23 cellular contexts compared by ENCODE assay signal in the genomic region with DNA sequence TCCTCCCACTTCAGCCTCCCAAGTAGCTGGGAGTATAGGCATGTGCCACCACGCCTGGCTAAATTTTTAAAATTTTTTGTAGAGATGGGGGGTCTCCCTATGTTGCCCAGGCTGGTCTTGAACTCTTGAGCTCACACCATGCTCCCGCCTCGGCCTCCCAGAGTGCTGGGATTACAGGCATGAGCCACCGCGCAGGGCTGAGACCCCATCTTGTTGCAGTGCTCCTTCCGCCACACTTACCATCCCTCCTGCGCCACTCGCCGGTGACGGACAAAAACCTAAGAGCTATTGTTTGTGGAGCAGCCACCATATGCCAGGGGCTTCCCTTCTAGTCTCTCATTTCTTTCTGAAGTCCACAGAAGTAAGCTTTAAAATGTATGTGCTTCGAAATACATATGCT. TPM values are rescaled to one million over a fixed set of nuclear protein-coding genes. Genes with fewer than 3 reads are reported as not detected.
"Had no signal": no experiment of that assay in that cellular context is flagged by ENCODE, and none has a peak within 500 bp of the region (broad histone marks: within the 10 kb centered on the region; RNA-seq: fewer than 3 reads in every experiment).

No MANE protein-coding gene starts in this region.

- H3K27ac ChIP-seq: ascending aorta, Peyer's patch, RWPE1, VCaP had no signal

- H3K4me3 Mint-ChIP-seq: activated CD4-positive, alpha-beta memory T cell treated with anti-CD3 and anti-CD28 coated beads, Interleukin-2, amount 10 ng/mL, durations not matched to agents 7 days and 5 days; activated CD4-positive, alpha-beta T cell treated with anti-CD3 and anti-CD28 coated beads for 36 hours; activated naive CD4-positive, alpha-beta T cell treated with anti-CD3 and anti-CD28 coated beads, Interleukin-2, amount 50 U/mL, for 24 hours; activated T-cell treated with anti-CD3 and anti-CD28 coated beads, Interleukin-2, amount 50 U/mL, for 24 hours; activated T-helper 1 cell treated with anti-CD3 and anti-CD28 coated beads, Interleukin-12 subunit alpha, Interleukin-12 subunit beta, Interleukin-2, Interleukin-4 antibody, amounts not matched to agents 30 ng/mL and 10 ng/mL and 1 ng/mL, durations not matched to agents 14 hours and 24 hours and 36 hours; brain; T-helper 1 cell treated with Interleukin-12 subunit alpha and Interleukin-12 subunit beta and Interleukin-4 antibody, amounts not matched to agents 30 μg/mL and 1 μg/mL, for 36 hours had no signal

- H3K4me1 ChIP-seq: ascending aorta, Peyer's patch had no signal

- DNase-seq: activated CD4-positive, alpha-beta T cell treated with anti-CD3 and anti-CD28 coated beads for 36 hours; activated CD4-positive, alpha-beta T cell treated with anti-CD3 and anti-CD28 coated beads, Interleukin-2, amount 50 U/mL, for 1 hour; activated gamma-delta T cell treated with Interleukin-2 at 50 U/mL for 16 hours; activated T-cell treated with anti-CD3 and anti-CD28 coated beads, Interleukin-2, amount 50 U/mL, for 24 hours; Karpas-422; MM.1S; NCI-H1105; NCI-H1436; NCI-H1694 treated with DMSO at 0.1 percent for 48 hours; NCI-H2029 treated with DMSO at 0.1 percent for 48 hours; NCI-H446; NCI-H524; Peyer's patch; SHP77 treated with DMSO at 0.1 percent for 48 hours; T1000 had no signal

- H3K9me3 Mint-ChIP-seq: activated CD4-positive, alpha-beta memory T cell treated with anti-CD3 and anti-CD28 coated beads, Interleukin-2, amount 10 ng/mL, durations not matched to agents 7 days and 5 days; activated naive CD4-positive, alpha-beta T cell treated with anti-CD3 and anti-CD28 coated beads, Interleukin-2, amount 50 U/mL, for 24 hours; activated T-cell treated with anti-CD3 and anti-CD28 coated beads, Interleukin-2, amount 50 U/mL, for 24 hours; activated T-helper 1 cell treated with anti-CD3 and anti-CD28 coated beads, Interleukin-12 subunit alpha, Interleukin-12 subunit beta, Interleukin-2, Interleukin-4 antibody, amounts not matched to agents 30 ng/mL and 10 ng/mL and 1 ng/mL, durations not matched to agents 14 hours and 24 hours and 36 hours; brain; T-helper 1 cell treated with Interleukin-12 subunit alpha and Interleukin-12 subunit beta and Interleukin-4 antibody, amounts not matched to agents 30 μg/mL and 1 μg/mL, for 36 hours had no signal

- H3K4me3 ChIP-seq: ascending aorta, Peyer's patch had no signal

- H3K27ac Mint-ChIP-seq: activated CD4-positive, alpha-beta memory T cell treated with anti-CD3 and anti-CD28 coated beads, Interleukin-2, amount 10 ng/mL, durations not matched to agents 7 days and 5 days; activated CD4-positive, alpha-beta T cell treated with anti-CD3 and anti-CD28 coated beads for 36 hours; activated T-cell treated with anti-CD3 and anti-CD28 coated beads, Interleukin-2, amount 50 U/mL, for 24 hours; T-helper 1 cell treated with Interleukin-12 subunit alpha and Interleukin-12 subunit beta and Interleukin-4 antibody, amounts not matched to agents 30 μg/mL and 1 μg/mL, for 36 hours had no signal

- H3K9me3 ChIP-seq: ascending aorta, Peyer's patch had no signal

- ATAC-seq: activated CD4-positive, alpha-beta T cell treated with anti-CD3 and anti-CD28 coated beads for 36 hours had no signal

- H3K27me3 Mint-ChIP-seq: activated CD4-positive, alpha-beta memory T cell treated with anti-CD3 and anti-CD28 coated beads, Interleukin-2, amount 10 ng/mL, durations not matched to agents 7 days and 5 days; activated CD4-positive, alpha-beta T cell treated with anti-CD3 and anti-CD28 coated beads for 36 hours; activated naive CD4-positive, alpha-beta T cell treated with anti-CD3 and anti-CD28 coated beads, Interleukin-2, amount 50 U/mL, for 24 hours; activated T-cell treated with anti-CD3 and anti-CD28 coated beads, Interleukin-2, amount 50 U/mL, for 24 hours; brain had no signal

- H3K27me3 ChIP-seq: ascending aorta, Peyer's patch had no signal

RNA-seq across cellular contexts. Expression of gene NSG1, which starts 34.5 kb away (rescaled TPM):
- total RNA-seq: ascending aorta had no signal
